In genomic region chr17:73657473-73658116, GRCh38 we compare ENCODE assay signal across 8 cellular contexts. TPM values are rescaled to one million over a fixed set of nuclear protein-coding genes. Genes with fewer than 3 reads are reported as not detected.
DNase-seq lines count a peak whose midpoint lies in the region; TF ChIP-seq lines count a peak whose summit lies in the region.

No MANE protein-coding gene starts in this region.

- H2BK12ac ChIP-seq in H9 (ENCODE audit: insufficient read length, low read depth, low read length) (no peak overlapping the region), neuronal stem cell (ENCODE audit: low read length) (no peak overlapping the region)

- H2BK5ac ChIP-seq in H9 (ENCODE audit: insufficient read length, low read length) (no peak overlapping the region), neuronal stem cell (ENCODE audit: low read length) (no peak overlapping the region)

- H3K9me3 ChIP-seq in H9 (ENCODE audit: control insufficient read depth, low read depth, low read length) (no peaks in the 10 kb centered on the region), OCI-LY3 (ENCODE audit: insufficient read depth, low read length) (0 out of 2 replicates have a peak, but pooled peaks cover 11% of the 10 kb centered on the region), neuronal stem cell (replicated peaks in 1 of 2; ENCODE audit: control insufficient read depth in 2 of 2, insufficient read depth in 1 of 2, low read depth in 1 of 2, low read length in 2 of 2) (peaks cover 2 to 15% of the 10 kb centered on the region in 2 donors)

- DNase-seq in AG09309 (ENCODE audit: low read depth) (no peak), H9 (peak; percentile 90), endothelial cell (ENCODE audit: low spot score) (peak; percentile 77), neuronal stem cell (ENCODE audit: low spot score) (peak; percentile 45), occipital lobe (lab: John Stamatoyannopoulos, UW) (no peak), NCI-H1105 (lab: John Stamatoyannopoulos, UW) (no peak), AG08396 (ENCODE audit: low spot score) (no peak)

- no peak overlapping the region for H2BK20ac ChIP-seq in H9 (ENCODE audit: low read depth, low read length, poor library complexity, severe bottlenecking)

- H3K36me3 Mint-ChIP-seq in H9 (ENCODE audit: insufficient read depth in 1 of 3, low read depth in 3 of 3): peaks cover 2 to 10% (median 8%) of the 10 kb centered on the region in 3 experiments; a peak in 6 of 7 replicates
- no peaks in the 10 kb centered on the region for H3K36me3 Mint-ChIP-seq in endothelial cell (ENCODE audit: low read depth, unreplicated experiment)

- no peak overlapping the region for H4K8ac ChIP-seq in H9 (replicated peaks; ENCODE audit: insufficient read length, low read depth, low read length)
- no peak overlapping the region for H4K8ac ChIP-seq in neuronal stem cell (ENCODE audit: low read depth, low read length)

- H3K27ac Mint-ChIP-seq in H9: no peak overlapping the region
- no peak overlapping the region for H3K27ac Mint-ChIP-seq in endothelial cell (ENCODE audit: unreplicated experiment)

- H3T11ph ChIP-seq in H9 (ENCODE audit: low read length): no peak overlapping the region

- H2AK5ac ChIP-seq in H9 (ENCODE audit: insufficient read length, low read length): no peak overlapping the region
- no peak overlapping the region for H2AK5ac ChIP-seq in neuronal stem cell (ENCODE audit: low read depth, low read length)

- H3K27me3 ChIP-seq in H9 (ENCODE audit: insufficient read depth, low read length): no peaks in the 10 kb centered on the region
- H3K27me3 ChIP-seq in OCI-LY3 (ENCODE audit: low read depth, low read length): peaks cover 6% of the 10 kb centered on the region; the same call in 1 of the 2 replicates
- peaks cover 0 to 11% (median 0%) of the 10 kb centered on the region in 3 experiments for H3K27me3 ChIP-seq in neuronal stem cell (ENCODE audit: control insufficient read depth in 3 of 3, insufficient read depth in 3 of 3, low read depth in 1 of 3, low read length in 3 of 3)

- no peaks in the 10 kb centered on the region for H4K20me1 ChIP-seq in H9 (ENCODE audit: control insufficient read depth, insufficient read depth, insufficient read length)
- H4K20me1 ChIP-seq in OCI-LY3 (ENCODE audit: insufficient read depth, low read length): no peaks in the 10 kb centered on the region

- H3K4ac ChIP-seq in H9 (ENCODE audit: low read depth, low read length) (no peak overlapping the region), neuronal stem cell (ENCODE audit: low read length) (no peak overlapping the region)

- H2BK15ac ChIP-seq in H9 (ENCODE audit: low read depth, low read length): no peak overlapping the region
- H2BK15ac ChIP-seq in neuronal stem cell (ENCODE audit: low read length): no peak overlapping the region

- H3K4me2 ChIP-seq in H9 (ENCODE audit: insufficient read depth, insufficient read length, low read length): no peak overlapping the region
- no peak overlapping the region for H3K4me2 ChIP-seq in OCI-LY3 (ENCODE audit: low read length)
- no peak overlapping the region for H3K4me2 ChIP-seq in neuronal stem cell (ENCODE audit: insufficient read depth, low read length, poor library complexity, severe bottlenecking)

- no peaks in the 10 kb centered on the region for H3K4me1 ChIP-seq in H9 (ENCODE audit: insufficient read depth, low read length)
- H3K4me1 ChIP-seq in OCI-LY3 (ENCODE audit: low read length): no peaks in the 10 kb centered on the region
- H3K4me1 ChIP-seq in neuronal stem cell (ENCODE audit: control insufficient read depth in 2 of 2, insufficient read depth in 1 of 2, low read depth in 1 of 2, low read length in 2 of 2): no peaks in the 10 kb centered on the region

- H3K23me2 ChIP-seq in H9 (ENCODE audit: insufficient read length, low read depth, low read length, poor library complexity, severe bottlenecking): no peaks in the 10 kb centered on the region

- no peak overlapping the region for H3K14ac ChIP-seq in H9 (ENCODE audit: insufficient read depth, low read length)
- no peak overlapping the region for H3K14ac ChIP-seq in neuronal stem cell (ENCODE audit: low read length)

- H4K91ac ChIP-seq in H9 (ENCODE audit: insufficient read length, low read depth, low read length) (no peak overlapping the region), neuronal stem cell (ENCODE audit: low read depth, low read length, poor library complexity) (no peak overlapping the region)

- H3K79me2 ChIP-seq in H9 (ENCODE audit: insufficient read depth, low read length): no peaks in the 10 kb centered on the region
- no peaks in the 10 kb centered on the region for H3K79me2 ChIP-seq in OCI-LY3 (ENCODE audit: low read length)

- H4K5ac ChIP-seq in H9 (ENCODE audit: insufficient read length, low read depth, low read length): no peak overlapping the region

- no peak overlapping the region for H2AFZ ChIP-seq in H9 (ENCODE audit: low read length)
- H2AFZ ChIP-seq in OCI-LY3 (ENCODE audit: low read depth, low read length): no peak overlapping the region
- H2AFZ ChIP-seq in neuronal stem cell (ENCODE audit: low read length): no peak overlapping the region

- H3K9me3 Mint-ChIP-seq in H9 (peaks cover 13 to 16% of the 10 kb centered on the region in 2 experiments), endothelial cell (ENCODE audit: unreplicated experiment) (no peaks in the 10 kb centered on the region)

- H3K4me3 Mint-ChIP-seq in H9: no peak overlapping the region; a peak in 1 of 5 replicates
- no peak overlapping the region for H3K4me3 Mint-ChIP-seq in endothelial cell (ENCODE audit: unreplicated experiment)

- no peak overlapping the region for H3K18ac ChIP-seq in H9 (ENCODE audit: insufficient read length, low read depth, low read length)
- no peak overlapping the region for H3K18ac ChIP-seq in neuronal stem cell (ENCODE audit: low read length)

- H3K27me3 Mint-ChIP-seq in H9 (ENCODE audit: low read depth): peaks cover 26% of the 10 kb centered on the region
- H3K27me3 Mint-ChIP-seq in endothelial cell (ENCODE audit: unreplicated experiment): peaks cover 1% of the 10 kb centered on the region

- H3K23ac ChIP-seq in H9 (ENCODE audit: insufficient read length, low read depth, low read length) (no peak overlapping the region), neuronal stem cell (ENCODE audit: low read depth, low read length, poor library complexity) (no peak overlapping the region)

- H3K27ac ChIP-seq in H9 (ENCODE audit: insufficient read length, low read depth, low read length) (no peak overlapping the region), OCI-LY3 (ENCODE audit: low read length) (no peak overlapping the region), neuronal stem cell (replicated peaks; ENCODE audit: low read length) (no peak overlapping the region)

- H3K9ac ChIP-seq in H9 (ENCODE audit: extremely low read depth, insufficient read length, low read length) (no peak overlapping the region), OCI-LY3 (ENCODE audit: low read length) (no peak overlapping the region), neuronal stem cell (ENCODE audit: low read depth, low read length, poor library complexity) (no peak overlapping the region)

- TF ChIP-seq CTCF in AG09309 (IDR thresholded peaks at IDR 0.05; ENCODE audit: control insufficient read depth, insufficient read depth, low read depth, low read length, missing control alignments) (peak; percentile 40), H9 (conservative IDR thresholded peaks at IDR 0.05) (peak; percentile 88), OCI-LY3 (IDR thresholded peaks at IDR 0.05; ENCODE audit: low read depth, low read length) (peak; percentile 33; the same call in 1 of the 2 replicates), endothelial cell (IDR thresholded peaks at IDR 0.05; ENCODE audit: unreplicated experiment) (peak; percentile 52)

- H3K79me1 ChIP-seq in H9 (ENCODE audit: insufficient read depth, low read depth, low read length, poor library complexity, severe bottlenecking) (no peaks in the 10 kb centered on the region), neuronal stem cell (ENCODE audit: low read depth, low read length) (no peaks in the 10 kb centered on the region)

- H3K4me1 Mint-ChIP-seq in H9 (peaks cover 10 to 14% of the 10 kb centered on the region in 2 experiments), endothelial cell (ENCODE audit: unreplicated experiment) (peaks cover 2% of the 10 kb centered on the region)

- H3K36me3 ChIP-seq in OCI-LY3 (replicated peaks; ENCODE audit: low read depth, low read length): no peaks in the 10 kb centered on the region
- H3K36me3 ChIP-seq in neuronal stem cell (replicated peaks in 1 of 2; ENCODE audit: control insufficient read depth in 2 of 2, insufficient read depth in 2 of 2, low read length in 2 of 2): no peaks in the 10 kb centered on the region

- H2BK120ac ChIP-seq in H9 (ENCODE audit: low read depth, low read length, poor library complexity, severe bottlenecking): no peak overlapping the region
- H2BK120ac ChIP-seq in neuronal stem cell (ENCODE audit: low read depth, low read length): no peak overlapping the region

- WGBS in H9 (ENCODE audit: extremely low coverage, insufficient read length, low lambda C conversion rate): no CpG with 5 or more reads among the region's 11 CpGs
- no CpG with 5 or more reads among the region's 11 CpGs for WGBS in neuronal stem cell (ENCODE audit: extremely low coverage in 2 of 2, insufficient read length in 2 of 2, insufficient replicate concordance in 1 of 2), 2 donors

- H3K4me3 ChIP-seq in AG09309 (ENCODE audit: control insufficient read depth, low read depth, low read length): no peak overlapping the region
- no peak overlapping the region for H3K4me3 ChIP-seq in OCI-LY3 (ENCODE audit: low read length)
- H3K4me3 ChIP-seq in neuronal stem cell (ENCODE audit: low read length in 2 of 2): no peak overlapping the region

- no peak overlapping the region for H3K56ac ChIP-seq in H9 (ENCODE audit: insufficient read length, low read depth, low read length)

RNA-seq across cellular contexts. Expression of gene SDK2, which starts 13.3 kb away (rescaled TPM):
- total RNA-seq in H9 (2021): 7.9 and 9.1 TPM in 2 replicates
- total RNA-seq in endothelial cell (ENCODE audit: unreplicated experiment): 2.4 TPM
- 31.6 TPM for polyA plus RNA-seq in neuronal stem cell (2013, experiment 1 of 2)
- 34.6 TPM for polyA plus RNA-seq in neuronal stem cell (2013, experiment 2 of 2)
- 6.9 TPM for total RNA-seq in occipital lobe

Comparison
In these comparisons a context has a peak if more than half of its experiments do, and no peak if none do; other contexts are left out.
1. DNase-seq: peak in H9 (single experiment), endothelial cell (single experiment) and neuronal stem cell (single experiment); none in AG09309 (single experiment), occipital lobe (single experiment), NCI-H1105 (single experiment) and AG08396 (single experiment).
2. CTCF ChIP-seq: peak in every context shown above with its lines; median percentile 88 in H9; 52 in endothelial cell; 40 in AG09309; 33 in OCI-LY3.